In the genomic region with DNA sequence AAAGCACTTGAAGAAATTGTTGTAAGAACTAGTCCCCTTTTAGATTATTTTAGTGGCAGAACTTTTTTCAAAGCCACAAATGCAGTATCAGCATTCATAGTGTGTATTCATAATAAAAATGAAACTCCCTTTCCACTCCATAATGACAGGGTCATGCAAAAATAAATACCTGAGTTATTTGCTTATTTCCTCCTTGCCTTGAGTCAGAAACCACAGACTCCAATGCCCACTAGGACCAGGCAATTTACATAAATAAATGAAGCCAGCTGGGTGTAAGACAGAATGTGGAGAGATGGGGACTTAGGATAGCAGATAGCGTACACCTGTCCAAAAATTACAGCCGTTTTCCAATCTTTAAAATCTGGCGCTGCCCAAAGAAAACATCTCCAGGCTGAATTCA, we compare ENCODE assay signal across 22 cellular contexts.
DNase-seq lines count a peak whose midpoint lies in the region; ATAC-seq and TF ChIP-seq lines count a peak whose summit lies in the region.
"Had no signal": no experiment of that assay in that cellular context is flagged by ENCODE, and none has a peak within 500 bp of the region (broad histone marks: within the 10 kb centered on the region; RNA-seq: fewer than 3 reads in every experiment).

No MANE protein-coding gene starts in this region.

- H3K4me3 ChIP-seq in astrocyte of the spinal cord (ENCODE audit: low read depth, low read length) = no peak overlapping the region
- H3K4me3 ChIP-seq: HAP-1, Peyer's patch, spleen, thoracic aorta had no signal

- in situ Hi-C loops in astrocyte of the spinal cord (cut with HindIII; ENCODE audit: low sequenced_read_pairs) = no loop called here

- peak; percentile 90 for DNase-seq in NCI-H1105 treated with DMSO at 0.1 percent for 48 hours (lab: John Stamatoyannopoulos, UW)
- peak; percentile 9 for DNase-seq in astrocyte of the spinal cord (ENCODE audit: low read depth, low spot score)
- DNase-seq in Ammon's horn (ENCODE audit: low spot score) = no peak
- DNase-seq in OCI-M2 (lab: John Stamatoyannopoulos, UW; ENCODE audit: unreplicated experiment) = no peak
- DNase-seq in iPS-NIHi7 (ENCODE audit: extremely low spot score) = no peak
- DNase-seq: activated CD8-positive, alpha-beta memory T cell treated with anti-CD3 and anti-CD28 coated beads for 24 hours; activated naive CD4-positive, alpha-beta T cell treated with anti-CD3 and anti-CD28 coated beads for 36 hours; activated T-cell treated with anti-CD3 and anti-CD28 coated beads, Interleukin-2, amount 50 U/mL, for 48 hours; amygdala; CD8-positive, alpha-beta memory T cell; cerebellar nuclear complex; left cardiac atrium; naive thymus-derived CD4-positive, alpha-beta T cell; NCI-H1436 treated with DMSO at 0.1 percent for 48 hours; Peyer's patch; spleen; stimulated activated CD4-positive, alpha-beta T cell treated with anti-CD3 and anti-CD28 coated beads, Interleukin-4, amount 100 ng/mL, for 1 hour; stimulated activated naive CD4-positive, alpha-beta T cell had no signal

- no peak for TF ChIP-seq CTCF in astrocyte of the spinal cord (IDR thresholded peaks at IDR 0.05; ENCODE audit: low read depth, low read length)

- ATAC-seq in GM18502 (IDR thresholded peaks at IDR 0.05; ENCODE audit: poor library complexity, unreplicated experiment) (peak; percentile 68), GM21360 (IDR thresholded peaks at IDR 0.05; ENCODE audit: unreplicated experiment) (peak; percentile 53)
- ATAC-seq: left cardiac atrium; naive thymus-derived CD4-positive, alpha-beta T cell had no signal

Comparison
In these comparisons a context has a peak if more than half of its experiments do, and no peak if none do; other contexts are left out.
1. DNase-seq: peak in NCI-H1105 treated with DMSO at 0.1 percent for 48 hours (single experiment) and astrocyte of the spinal cord (single experiment); none in Ammon's horn (single experiment), OCI-M2 (single experiment) and iPS-NIHi7 (single experiment).